9 cellular contexts compared by ENCODE assay signal in the genomic region with DNA sequence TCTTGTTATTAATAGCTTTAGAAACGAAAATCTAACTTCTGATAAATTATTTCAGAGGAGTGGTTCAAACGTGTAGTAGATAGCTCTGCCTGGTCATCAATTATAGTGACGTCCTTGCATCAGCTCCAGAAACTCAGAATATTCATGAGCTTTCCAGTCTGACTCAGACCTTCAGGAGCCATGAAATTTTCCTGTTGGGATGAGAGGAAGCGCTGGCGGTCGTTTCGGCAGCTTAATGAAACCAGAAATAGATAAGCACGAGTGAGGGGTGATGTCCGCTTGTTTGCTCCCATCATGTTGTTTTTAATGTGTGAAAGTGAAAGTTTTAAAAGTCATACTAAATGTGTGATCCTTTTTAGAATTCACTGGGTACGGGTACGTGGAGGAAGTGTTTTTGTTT.
DNase-seq lines count a peak whose midpoint lies in the region; ATAC-seq, FAIRE-seq and TF ChIP-seq lines count a peak whose summit lies in the region.
"Had no signal": no experiment of that assay in that cellular context is flagged by ENCODE, and none has a peak within 500 bp of the region (broad histone marks: within the 10 kb centered on the region; RNA-seq: fewer than 3 reads in every experiment).

No MANE protein-coding gene starts in this region.

- H3K9ac ChIP-seq in H1 (replicated peaks in 1 of 4; ENCODE audit: extremely low read depth in 1 of 4, low read depth in 3 of 4, low read length in 3 of 4) (no peak overlapping the region), neuronal stem cell (ENCODE audit: low read depth, low read length, poor library complexity) (no peak overlapping the region)

- H3K4ac ChIP-seq in H1 (replicated peaks; ENCODE audit: insufficient read length, low read depth, low read length) (no peak overlapping the region), neuronal stem cell (ENCODE audit: low read length) (no peak overlapping the region)

- H2BK20ac ChIP-seq in H1 (ENCODE audit: low read length), result no peak overlapping the region

- H3K14ac ChIP-seq in H1 (ENCODE audit: insufficient read length) (no peak overlapping the region), neuronal stem cell (ENCODE audit: low read length) (no peak overlapping the region)

- TF ChIP-seq POLR2A in H1 (IDR thresholded peaks at IDR 0.05; ENCODE audit: control extremely low read depth in 1 of 2, low read depth in 2 of 2, low read length in 2 of 2), result no peak

- H2BK5ac ChIP-seq in H1 (ENCODE audit: low read depth, low read length), result peak overlapping the region; percentile 60; the same call in 1 of the 2 replicates
- H2BK5ac ChIP-seq in neuronal stem cell (ENCODE audit: low read length), result no peak overlapping the region

- H4K8ac ChIP-seq in H1 (ENCODE audit: extremely low read depth, insufficient read depth, low read length) (no peak overlapping the region), neuronal stem cell (ENCODE audit: low read depth, low read length) (no peak overlapping the region)

- H3K4me2 ChIP-seq in H1 (ENCODE audit: insufficient read depth in 1 of 2, low read depth in 2 of 2, low read length in 2 of 2) (peak overlapping the region; percentile 9 to 82; a peak in 1 of 4 replicates), neuronal stem cell (ENCODE audit: insufficient read depth, low read length, poor library complexity, severe bottlenecking) (no peak overlapping the region)

- no peak overlapping the region for H4K5ac ChIP-seq in H1 (ENCODE audit: insufficient read length, low read depth, low read length)

- no peak for TF ChIP-seq RAD21 in H1 (IDR thresholded peaks at IDR 0.05 in 1 of 2, conservative IDR thresholded peaks at IDR 0.05 in 1 of 2; ENCODE audit: low read depth in 2 of 2, low read length in 2 of 2)

- H2BK12ac ChIP-seq in H1 (ENCODE audit: low read depth, low read length) (peak overlapping the region; percentile 80; the same call in 1 of the 2 replicates), neuronal stem cell (ENCODE audit: low read length) (no peak overlapping the region)

- POLR2A ChIA-PET in H1 (lab: Charles Lee; ENCODE audit: partially characterized antibody), result interaction anchor here (0.8 to 1.3 kb wide), 4 partner anchors 10 to 344 kb away, joined by 3 to 6 read pairs (median 3); no protein-coding TSS in a partner anchor

- no peak for TF ChIP-seq EP300 in H1 (IDR thresholded peaks at IDR 0.05; ENCODE audit: borderline replicate concordance in 1 of 2, low read depth in 2 of 2, low read length in 2 of 2)

- CTCF ChIA-PET in H1 (lab: Charles Lee; ENCODE audit: partially characterized antibody), result interaction anchor here (0.6 to 4.5 kb wide), 6 partner anchors 10 to 344 kb away, joined by 3 to 38 read pairs (median 3); no protein-coding TSS in a partner anchor

- H3K56ac ChIP-seq in H1 (replicated peaks; ENCODE audit: insufficient read length, low read depth, low read length), result no peak overlapping the region

- peak; percentile 68 for DNase-seq in EL
- DNase-seq in OCI-M1 (lab: John Stamatoyannopoulos, UW), result peak; percentile 25
- no peak for DNase-seq in H1 (ENCODE audit: low read depth in 1 of 2, low spot score in 2 of 2)
- no peak for DNase-seq in neuronal stem cell (ENCODE audit: low spot score)
- DNase-seq in NCI-H1694 treated with DMSO at 0.1 percent for 48 hours (lab: John Stamatoyannopoulos, UW), result no peak
- DNase-seq in NCI-H187 treated with DMSO at 0.1 percent for 48 hours (lab: John Stamatoyannopoulos, UW), result no peak
- DNase-seq in GM10266 (ENCODE audit: extremely low spot score), result no peak

- H3K79me2 ChIP-seq in H1 (ENCODE audit: control insufficient read depth in 1 of 2, insufficient read depth in 2 of 2, low read length in 2 of 2), result peaks cover 15 to 98% of the 10 kb centered on the region in 2 experiments

- H3K9me3 ChIP-seq in H1 (ENCODE audit: insufficient read depth in 2 of 2, low read depth in 1 of 2, low read length in 1 of 2) (no peaks in the 10 kb centered on the region), neuronal stem cell (replicated peaks in 1 of 2; ENCODE audit: control insufficient read depth in 2 of 2, insufficient read depth in 1 of 2, low read depth in 1 of 2, low read length in 2 of 2) (peaks cover 0 to 2% of the 10 kb centered on the region in 2 donors)

- TF ChIP-seq CTCF in H1 (IDR thresholded peaks at IDR 0.05; ENCODE audit: control extremely low read depth in 1 of 3, insufficient read depth in 1 of 3, low read depth in 1 of 3, low read length in 3 of 3) (no peak), GM10266 (IDR thresholded peaks at IDR 0.05; ENCODE audit: control insufficient read depth, insufficient read depth, low read depth, missing control alignments) (no peak)

- no peaks in the 10 kb centered on the region for H3K36me3 ChIP-seq in H1 (ENCODE audit: control insufficient read depth in 2 of 4, insufficient read depth in 4 of 4, low read length in 3 of 4)
- no peaks in the 10 kb centered on the region for H3K36me3 ChIP-seq in neuronal stem cell (replicated peaks in 1 of 2; ENCODE audit: control insufficient read depth in 2 of 2, insufficient read depth in 2 of 2, low read length in 2 of 2)

- H2BK15ac ChIP-seq in H1 (ENCODE audit: low read length), result no peak overlapping the region
- no peak overlapping the region for H2BK15ac ChIP-seq in neuronal stem cell (ENCODE audit: low read length)

- H2AFZ ChIP-seq in H1 (ENCODE audit: low read length) (no peak overlapping the region), neuronal stem cell (ENCODE audit: low read length) (peak overlapping the region; percentile 2)

- H3K4me1 ChIP-seq in H1 (replicated peaks in 1 of 4; ENCODE audit: control insufficient read depth in 3 of 4, insufficient read depth in 4 of 4, low read length in 3 of 4) (peaks cover 6 to 20% (median 15%) of the 10 kb centered on the region in 4 experiments), neuronal stem cell (ENCODE audit: control insufficient read depth in 2 of 2, insufficient read depth in 1 of 2, low read depth in 1 of 2, low read length in 2 of 2) (peaks cover 5 to 8% of the 10 kb centered on the region in 2 donors)

- H3K4me3 ChIP-seq in H1 (ENCODE audit: extremely low read depth in 1 of 4, insufficient read depth in 2 of 4, low read depth in 3 of 4, low read length in 4 of 4), result peak overlapping the region in 1 of 4 experiments; percentile 14; a peak in 1 of 8 replicates
- H3K4me3 ChIP-seq in neuronal stem cell (ENCODE audit: low read length in 2 of 2), result peak overlapping the region in 1 of 2 donors; percentile 46

- 52% methylated on average over 11 of the region's 11 CpGs; no CpG with 5 or more reads in 1 of the 2 experiments for WGBS in H1 (ENCODE audit: extremely low coverage in 1 of 2, insufficient coverage in 1 of 2, insufficient read length in 1 of 2, insufficient replicate concordance in 2 of 2, low coverage in 1 of 2, low lambda C conversion rate in 2 of 2, missing lambda C conversion rate in 1 of 2), 2 experiments
- no CpG with 5 or more reads among the region's 11 CpGs for WGBS in neuronal stem cell (ENCODE audit: extremely low coverage in 2 of 2, insufficient read length in 2 of 2, insufficient replicate concordance in 1 of 2), 2 donors

- no peaks in the 10 kb centered on the region for H3K23me2 ChIP-seq in H1 (ENCODE audit: low read depth, low read length)

- no peak overlapping the region for H3K18ac ChIP-seq in H1 (ENCODE audit: extremely low read depth, low read length)
- no peak overlapping the region for H3K18ac ChIP-seq in neuronal stem cell (ENCODE audit: low read length)

- H3K79me1 ChIP-seq in H1 (ENCODE audit: low read depth, low read length) (peaks cover 11% of the 10 kb centered on the region; the same call in 1 of the 2 replicates), neuronal stem cell (ENCODE audit: low read depth, low read length) (peaks cover 8% of the 10 kb centered on the region)

- no peak overlapping the region for H3K23ac ChIP-seq in H1 (ENCODE audit: insufficient read length)
- no peak overlapping the region for H3K23ac ChIP-seq in neuronal stem cell (ENCODE audit: low read depth, low read length, poor library complexity)

- no peak for FAIRE-seq in H1 (lab: Jason Lieb, UNC)
- FAIRE-seq: TTC549 had no signal

- peaks cover 7% of the 10 kb centered on the region in 2 experiments for H4K20me1 ChIP-seq in H1 (replicated peaks in 1 of 2; ENCODE audit: control insufficient read depth in 1 of 2, insufficient read depth in 2 of 2, low read length in 2 of 2)

- H2AK5ac ChIP-seq in H1 (ENCODE audit: low read depth, low read length) (no peak overlapping the region), neuronal stem cell (ENCODE audit: low read depth, low read length) (no peak overlapping the region)

- ATAC-seq in GM19023 (IDR thresholded peaks at IDR 0.05; ENCODE audit: unreplicated experiment), result no peak

- H2BK120ac ChIP-seq in H1 (replicated peaks; ENCODE audit: low read depth, low read length) (no peak overlapping the region), neuronal stem cell (ENCODE audit: low read depth, low read length) (no peak overlapping the region)

- H4K91ac ChIP-seq in H1 (replicated peaks; ENCODE audit: insufficient read length, low read length), result no peak overlapping the region
- H4K91ac ChIP-seq in neuronal stem cell (ENCODE audit: low read depth, low read length, poor library complexity), result no peak overlapping the region

- H3K27me3 ChIP-seq in H1 (replicated peaks in 1 of 4; ENCODE audit: control insufficient read depth in 3 of 4, extremely low read depth in 1 of 4, insufficient read depth in 3 of 4, low read length in 3 of 4) (no peaks in the 10 kb centered on the region; a peak in 1 of 7 replicates), neuronal stem cell (ENCODE audit: control insufficient read depth in 3 of 3, insufficient read depth in 3 of 3, low read depth in 1 of 3, low read length in 3 of 3) (no peaks in the 10 kb centered on the region)

- H3K27ac ChIP-seq in H1 (ENCODE audit: low read depth, low read length), result no peak overlapping the region
- H3K27ac ChIP-seq in neuronal stem cell (replicated peaks; ENCODE audit: low read length), result no peak overlapping the region

TF ChIP-seq in H1, 55 proteins besides CTCF, POLR2A, EP300 and RAD21:
- TF ChIP-seq RXRA (IDR thresholded peaks at IDR 0.05; ENCODE audit: insufficient read depth, low read depth, low read length) (no peak), JUN (IDR thresholded peaks at IDR 0.05; ENCODE audit: low read depth, low read length) (no peak), TBP (IDR thresholded peaks at IDR 0.05; ENCODE audit: low read depth, low read length) (no peak), KDM4A (IDR thresholded peaks at IDR 0.05; ENCODE audit: low read depth, low read length, severe bottlenecking) (no peak), TEAD4 (IDR thresholded peaks at IDR 0.05; ENCODE audit: low read depth, low read length) (no peak), SIRT6 (IDR thresholded peaks at IDR 0.05; ENCODE audit: low read length) (no peak), SP1 (IDR thresholded peaks at IDR 0.05; ENCODE audit: low read depth, low read length) (no peak)

Comparison
In these comparisons a context has a peak if more than half of its experiments do, and no peak if none do; other contexts are left out.
1. DNase-seq: peak in EL (single experiment) and OCI-M1 (single experiment); none in H1 (0 of 2), neuronal stem cell (single experiment), NCI-H1694 treated with DMSO at 0.1 percent for 48 hours (single experiment), NCI-H187 treated with DMSO at 0.1 percent for 48 hours (single experiment) and GM10266 (single experiment).